Comparison of ENCODE assay signal across 17 cellular contexts in genomic region chr18:60040966-60041365, GRCh38.
DNase-seq lines count a peak whose midpoint lies in the region; ATAC-seq and TF ChIP-seq lines count a peak whose summit lies in the region.
"Had no signal": no experiment of that assay in that cellular context is flagged by ENCODE, and none has a peak within 500 bp of the region (broad histone marks: within the 10 kb centered on the region; RNA-seq: fewer than 3 reads in every experiment).

No MANE protein-coding gene starts in this region.

- no peak overlapping the region for H3K4me2 ChIP-seq in GM23338

- H3K4me1 Mint-ChIP-seq in GM23338: no peaks in the 10 kb centered on the region; the same call in 2 of the 3 replicates
- H3K4me1 Mint-ChIP-seq in T-cell: no peaks in the 10 kb centered on the region
- H3K4me1 Mint-ChIP-seq: B cell had no signal

- H2AFZ ChIP-seq in GM23338: 0 out of 2 replicates have a peak overlapping the region, but pooled peaks have one; percentile 44

- H3K4me3 Mint-ChIP-seq in GM23338: no peak overlapping the region
- H3K4me3 Mint-ChIP-seq in T-cell: no peak overlapping the region
- H3K4me3 Mint-ChIP-seq: B cell; CD4-positive, alpha-beta T cell; IgD-negative memory B cell had no signal

- CTCF ChIA-PET in T-cell (lab: Charles Lee): no interaction called here

- H3K36me3 Mint-ChIP-seq in GM23338 (ENCODE audit: low read depth): no peaks in the 10 kb centered on the region
- H3K36me3 Mint-ChIP-seq in T-cell: no peaks in the 10 kb centered on the region
- H3K36me3 Mint-ChIP-seq: IgD-negative memory B cell had no signal

- H3K27ac Mint-ChIP-seq in GM23338: no peak overlapping the region
- H3K27ac Mint-ChIP-seq in T-cell: no peak overlapping the region
- H3K27ac Mint-ChIP-seq: B cell; CD4-positive, alpha-beta T cell; IgD-negative memory B cell had no signal

- TF ChIP-seq CTCF in GM23338 (conservative IDR thresholded peaks at IDR 0.05; ENCODE audit: low read depth in 2 of 2): no peak

- no peaks in the 10 kb centered on the region for H3K79me2 ChIP-seq in GM23338 (replicated peaks; ENCODE audit: insufficient read depth)

- no peak overlapping the region for H3K4me3 ChIP-seq in GM23338

- DNase-seq in EH (ENCODE audit: low read depth) (peak; percentile 61), GM23338 (ENCODE audit: low spot score) (no peak), amniotic epithelial cell (ENCODE audit: low read depth) (peak; percentile 9), glomerular visceral epithelial cell (ENCODE audit: extremely low spot score) (peak; percentile 32), left cardiac atrium (no peak), T-cell (no peak)
- DNase-seq in activated effector memory CD4-positive, alpha-beta T cell treated with Interleukin-2 at 50 U/mL for 16 hours: no peak
- DNase-seq: ACHN; C1 segment of cervical spinal cord; Calu3; CD4-positive, alpha-beta T cell; DMS 273 treated with DMSO at 0.1 percent for 48 hours; GDM1; H7 had no signal

- H3K9me3 Mint-ChIP-seq in GM23338 (no peaks in the 10 kb centered on the region), T-cell (no peaks in the 10 kb centered on the region)
- H3K9me3 Mint-ChIP-seq: CD4-positive, alpha-beta T cell had no signal

- H3K36me3 ChIP-seq in GM23338 (ENCODE audit: insufficient read depth): no peaks in the 10 kb centered on the region

- POLR2A ChIA-PET in T-cell (lab: Charles Lee): no interaction called here

- H3K27ac ChIP-seq in GM23338 (ENCODE audit: low read depth): no peak overlapping the region

- H3K27me3 ChIP-seq in GM23338 (ENCODE audit: insufficient read depth): no peaks in the 10 kb centered on the region

- H4K20me1 ChIP-seq in GM23338 (replicated peaks; ENCODE audit: insufficient read depth): no peaks in the 10 kb centered on the region

- H3K9me2 ChIP-seq in GM23338 (ENCODE audit: insufficient read depth): no peaks in the 10 kb centered on the region

- intact Hi-C loops in left cardiac atrium (cut with DNase I): no loop called here

- H3K27me3 Mint-ChIP-seq in GM23338 (ENCODE audit: insufficient read depth, low read depth, poor library complexity): no peaks in the 10 kb centered on the region
- peaks cover 11 to 19% of the 10 kb centered on the region in 2 donors for H3K27me3 Mint-ChIP-seq in T-cell

- no peaks in the 10 kb centered on the region for H3F3A ChIP-seq in GM23338 (replicated peaks; ENCODE audit: low read depth)

- ATAC-seq in GM23338 (no peak), GM18861 (IDR thresholded peaks at IDR 0.05; ENCODE audit: unreplicated experiment) (no peak), left cardiac atrium (no peak), T-cell (replicated peaks in 1 of 4) (no peak)

- no peaks in the 10 kb centered on the region for H3K4me1 ChIP-seq in GM23338 (ENCODE audit: insufficient read depth)

TF ChIP-seq in GM23338, 12 proteins besides CTCF, POLR2A, EP300 and RAD21:
- TF ChIP-seq ZNF114 (CRISPR knock-in tag; IDR thresholded peaks at IDR 0.05): no peak

Comparison
In these comparisons a context has a peak if more than half of its experiments do, and no peak if none do; other contexts are left out.
1. DNase-seq: peak in EH (single experiment), amniotic epithelial cell (single experiment) and glomerular visceral epithelial cell (single experiment); none in GM23338 (single experiment), left cardiac atrium (single experiment), activated effector memory CD4-positive, alpha-beta T cell treated with Interleukin-2 at 50 U/mL for 16 hours (single experiment) and T-cell (0 of 34).